Comparison of ENCODE assay signal across 20 cellular contexts in the genomic region with DNA sequence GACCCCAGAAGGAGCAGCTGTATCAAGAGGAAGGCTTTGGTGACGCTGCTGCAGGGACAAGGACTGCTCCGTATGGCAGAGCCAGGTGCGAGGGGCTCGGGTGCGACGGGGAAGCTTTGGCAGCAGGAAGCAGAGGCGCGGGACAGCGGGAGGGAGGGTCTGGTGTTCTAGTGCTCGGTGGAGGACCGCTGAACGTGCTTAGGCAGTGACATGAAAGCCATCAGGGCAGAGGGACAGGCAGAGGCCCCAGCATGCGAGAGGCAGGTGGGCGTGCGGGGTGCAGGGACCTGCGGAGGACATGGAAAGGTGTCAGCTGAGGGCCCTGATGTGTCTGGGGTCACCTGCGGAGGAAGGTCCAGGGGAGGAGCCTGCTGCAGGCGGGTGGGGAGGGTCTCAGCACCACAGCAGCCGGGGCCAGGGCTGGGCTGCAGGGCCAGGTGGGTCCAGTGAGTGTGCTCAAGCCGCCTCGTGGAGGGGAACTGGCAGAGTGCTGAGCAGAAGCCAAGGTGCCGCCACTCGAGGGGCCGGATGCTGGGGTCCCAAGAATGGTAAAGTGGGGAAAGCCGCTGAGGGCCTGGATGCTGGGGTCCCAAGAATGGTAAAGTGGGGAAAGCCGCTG. TPM values are rescaled to one million over a fixed set of nuclear protein-coding genes. Genes with fewer than 3 reads are reported as not detected.
DNase-seq lines count a peak whose midpoint lies in the region; ATAC-seq, FAIRE-seq and TF ChIP-seq lines count a peak whose summit lies in the region.
"Had no signal": no experiment of that assay in that cellular context is flagged by ENCODE, and none has a peak within 500 bp of the region (broad histone marks: within the 10 kb centered on the region; RNA-seq: fewer than 3 reads in every experiment).

No MANE protein-coding gene starts in this region.

- CTCF ChIA-PET in K562 (lab: Yijun Ruan, JAX; ENCODE audit: low intra/inter-chr PET ratio): no interaction called here

- no peak overlapping the region for H3K9ac ChIP-seq in K562 (ENCODE audit: insufficient read depth in 1 of 2, low read depth in 2 of 2, low read length in 2 of 2)

- DNase-seq in activated naive CD8-positive, alpha-beta T cell treated with anti-CD3 and anti-CD28 coated beads, Interleukin-2, amount 10 ng/mL, durations not matched to agents 7 days and 5 days: peak; percentile 35
- DNase-seq in activated naive CD8-positive, alpha-beta T cell treated with anti-CD3 and anti-CD28 coated beads for 36 hours: no peak
- DNase-seq in K562 (ENCODE audit: extremely low read depth in 1 of 4, low spot score in 3 of 4) (no peak), lower lobe of right lung (peak; percentile 38), upper lobe of right lung (peak; percentile 64), foreskin fibroblast (no peak), SK-N-DZ (ENCODE audit: low spot score) (no peak), testis (no peak)
- DNase-seq: activated T-cell treated with anti-CD3 and anti-CD28 coated beads for 4 hours; amygdala; gastrocnemius medialis; midbrain; NCI-H1092; NCI-H82; stimulated activated naive CD4-positive, alpha-beta T cell had no signal

- TF ChIP-seq CTCF in K562 (IDR thresholded peaks at IDR 0.05 in 2 of 3, conservative IDR thresholded peaks at IDR 0.05 in 1 of 3; ENCODE audit: insufficient read depth in 2 of 3, low read depth in 1 of 3, low read length in 3 of 3) (no peak), lower lobe of right lung (IDR thresholded peaks at IDR 0.05) (no peak), upper lobe of right lung (IDR thresholded peaks at IDR 0.05) (no peak), foreskin fibroblast (IDR thresholded peaks at IDR 0.05; ENCODE audit: low read depth, low read length) (no peak), testis (IDR thresholded peaks at IDR 0.05) (no peak)

- intact Hi-C loops in K562 (cut with micrococcal nuclease): no loop called here
- intact Hi-C loops in lower lobe of right lung (cut with DNase I): no loop called here
- intact Hi-C loops in upper lobe of right lung (cut with DNase I): no loop called here
- intact Hi-C loops in testis (cut with DNase I; ENCODE audit: low total_unique reads): no loop called here

- TF ChIP-seq RAD21 in K562 (CRISPR knock-in tag; conservative IDR thresholded peaks at IDR 0.05 in 1 of 2, IDR thresholded peaks at IDR 0.05 in 1 of 2): no peak

- H3K27ac ChIP-seq in K562 (ENCODE audit: extremely low read depth, low read depth, low read length): no peak overlapping the region
- no peak overlapping the region for H3K27ac ChIP-seq in lower lobe of right lung
- no peak overlapping the region for H3K27ac ChIP-seq in upper lobe of right lung
- H3K27ac ChIP-seq in testis: no peak overlapping the region
- H3K27ac ChIP-seq: gastrocnemius medialis, VCaP had no signal

- H3K9me1 ChIP-seq in K562 (ENCODE audit: control insufficient read depth, insufficient read depth, low read length): no peaks in the 10 kb centered on the region

- H3K36me3 Mint-ChIP-seq in activated naive CD8-positive, alpha-beta T cell treated with anti-CD3 and anti-CD28 coated beads, Interleukin-2, amount 10 ng/mL, durations not matched to agents 7 days and 5 days: no peaks in the 10 kb centered on the region
- no peaks in the 10 kb centered on the region for H3K36me3 Mint-ChIP-seq in activated naive CD8-positive, alpha-beta T cell treated with anti-CD3 and anti-CD28 coated beads for 36 hours

- 17% methylated on average over 25 of the region's 26 CpGs for WGBS in K562 (ENCODE audit: insufficient coverage, low coverage, missing lambda C conversion rate)
- 89 to 93% methylated on average over 26 of the region's 26 CpGs for WGBS in testis, 2 donors

- H3K4me2 ChIP-seq in K562 (ENCODE audit: insufficient read depth, low read length): no peak overlapping the region
- H3K4me2 ChIP-seq: smooth muscle cell had no signal

- no peaks in the 10 kb centered on the region for H3K27me3 Mint-ChIP-seq in activated naive CD8-positive, alpha-beta T cell treated with anti-CD3 and anti-CD28 coated beads, Interleukin-2, amount 10 ng/mL, durations not matched to agents 7 days and 5 days
- peaks cover 6% of the 10 kb centered on the region for H3K27me3 Mint-ChIP-seq in activated naive CD8-positive, alpha-beta T cell treated with anti-CD3 and anti-CD28 coated beads for 36 hours

- in situ Hi-C loops in K562 (cut with MboI): no loop called here

- H3K27me3 ChIP-seq in K562 (ENCODE audit: control insufficient read depth in 2 of 2, insufficient read depth in 2 of 2, low read length in 2 of 2) (peaks cover 30 to 69% of the 10 kb centered on the region in 2 experiments; a peak in 4 of 5 replicates), lower lobe of right lung (ENCODE audit: low read depth) (peaks cover 75% of the 10 kb centered on the region), upper lobe of right lung (peaks cover 53% of the 10 kb centered on the region), testis (no peaks in the 10 kb centered on the region)

- no peak for TF ChIP-seq POLR2A in K562 (conservative IDR thresholded peaks at IDR 0.05)
- TF ChIP-seq POLR2A in testis (IDR thresholded peaks at IDR 0.05): no peak

- H3K4me1 ChIP-seq in K562 (replicated peaks in 1 of 2; ENCODE audit: control insufficient read depth in 2 of 2, insufficient read depth in 2 of 2, low read length in 2 of 2) (peaks cover 0 to 65% of the 10 kb centered on the region in 2 experiments; a peak in 2 of 5 replicates), lower lobe of right lung (peaks cover 12% of the 10 kb centered on the region), upper lobe of right lung (no peaks in the 10 kb centered on the region), testis (peaks cover 7% of the 10 kb centered on the region)
- H3K4me1 ChIP-seq: gastrocnemius medialis had no signal

- POLR2A ChIA-PET in activated naive CD8-positive, alpha-beta T cell treated with anti-CD3 and anti-CD28 coated beads, Interleukin-2, amount 10 ng/mL, durations not matched to agents 7 days and 5 days (lab: Charles Lee): interaction anchor here (3.3 kb wide), 1 partner anchor 14 kb away, joined by 8 read pairs; no protein-coding TSS in a partner anchor
- POLR2A ChIA-PET in K562 (lab: Yijun Ruan, JAX): interaction anchor here (0.5 to 1.0 kb wide), 3 partner anchors 10 to 377 kb away, joined by 3 to 6 read pairs (median 5); no protein-coding TSS in a partner anchor

- no peaks in the 10 kb centered on the region for H3K9me3 ChIP-seq in K562 (replicated peaks; ENCODE audit: control insufficient read depth, insufficient read depth, low read depth, low read length)
- H3K9me3 ChIP-seq in lower lobe of right lung: no peaks in the 10 kb centered on the region
- no peaks in the 10 kb centered on the region for H3K9me3 ChIP-seq in upper lobe of right lung
- no peaks in the 10 kb centered on the region for H3K9me3 ChIP-seq in testis
- H3K9me3 ChIP-seq: gastrocnemius medialis had no signal

- no peaks in the 10 kb centered on the region for H3K79me2 ChIP-seq in K562 (ENCODE audit: control insufficient read depth, insufficient read depth, low read length)

- peak overlapping the region; percentile 64 for H3K27ac Mint-ChIP-seq in activated naive CD8-positive, alpha-beta T cell treated with anti-CD3 and anti-CD28 coated beads, Interleukin-2, amount 10 ng/mL, durations not matched to agents 7 days and 5 days
- no peak overlapping the region for H3K27ac Mint-ChIP-seq in activated naive CD8-positive, alpha-beta T cell treated with anti-CD3 and anti-CD28 coated beads for 36 hours

- no peak for TF ChIP-seq EP300 in K562 (IDR thresholded peaks at IDR 0.05; ENCODE audit: low read length)

- no peak overlapping the region for H3K4me3 Mint-ChIP-seq in activated naive CD8-positive, alpha-beta T cell treated with anti-CD3 and anti-CD28 coated beads, Interleukin-2, amount 10 ng/mL, durations not matched to agents 7 days and 5 days
- no peak overlapping the region for H3K4me3 Mint-ChIP-seq in activated naive CD8-positive, alpha-beta T cell treated with anti-CD3 and anti-CD28 coated beads for 36 hours

- H3K36me3 ChIP-seq in K562 (ENCODE audit: control insufficient read depth, insufficient read depth, low read length) (no peaks in the 10 kb centered on the region), lower lobe of right lung (no peaks in the 10 kb centered on the region), upper lobe of right lung (no peaks in the 10 kb centered on the region), testis (ENCODE audit: low read depth, missing control alignments) (no peaks in the 10 kb centered on the region)
- H3K36me3 ChIP-seq: gastrocnemius medialis had no signal

- peaks cover 10% of the 10 kb centered on the region for H3K4me1 Mint-ChIP-seq in activated naive CD8-positive, alpha-beta T cell treated with anti-CD3 and anti-CD28 coated beads, Interleukin-2, amount 10 ng/mL, durations not matched to agents 7 days and 5 days
- peaks cover 12% of the 10 kb centered on the region for H3K4me1 Mint-ChIP-seq in activated naive CD8-positive, alpha-beta T cell treated with anti-CD3 and anti-CD28 coated beads for 36 hours

- FAIRE-seq in K562 (lab: Jason Lieb, UNC): no peak
- FAIRE-seq: colon, RCC 7860, urothelium cell line had no signal

- no peak overlapping the region for H2AFZ ChIP-seq in K562 (ENCODE audit: low read depth, low read length)

- no peaks in the 10 kb centered on the region for H3K9me3 Mint-ChIP-seq in activated naive CD8-positive, alpha-beta T cell treated with anti-CD3 and anti-CD28 coated beads, Interleukin-2, amount 10 ng/mL, durations not matched to agents 7 days and 5 days
- no peaks in the 10 kb centered on the region for H3K9me3 Mint-ChIP-seq in activated naive CD8-positive, alpha-beta T cell treated with anti-CD3 and anti-CD28 coated beads for 36 hours

- H4K20me1 ChIP-seq in K562 (replicated peaks; ENCODE audit: control insufficient read depth, insufficient read depth, low read length): peaks cover 30% of the 10 kb centered on the region

- ATAC-seq in activated naive CD8-positive, alpha-beta T cell treated with anti-CD3 and anti-CD28 coated beads, Interleukin-2, amount 10 ng/mL, durations not matched to agents 7 days and 5 days (ENCODE audit: low read depth): no peak
- ATAC-seq in K562 (no peak), lower lobe of right lung (no peak), upper lobe of right lung (no peak)
- ATAC-seq: gastrocnemius medialis had no signal

- no TSS peak for BruUV-seq in K562 (replicated peaks; lab: Mats Ljungman, UMichigan)

- H3K4me3 ChIP-seq in K562: no peak overlapping the region
- no peak overlapping the region for H3K4me3 ChIP-seq in lower lobe of right lung
- H3K4me3 ChIP-seq in upper lobe of right lung: no peak overlapping the region
- no peak overlapping the region for H3K4me3 ChIP-seq in foreskin fibroblast (ENCODE audit: low read depth in 1 of 2, low read length in 2 of 2)
- H3K4me3 ChIP-seq in testis: no peak overlapping the region
- H3K4me3 ChIP-seq: gastrocnemius medialis, smooth muscle cell had no signal

RNA-seq across cellular contexts. Expression of a gene that starts 18.6 kb away (rescaled TPM):
- total RNA-seq in activated naive CD8-positive, alpha-beta T cell treated with anti-CD3 and anti-CD28 coated beads, Interleukin-2, amount 10 ng/mL, durations not matched to agents 7 days and 5 days: 1 to 10 TPM; 2.0 to 2.3 TPM
- 1 to 10 TPM; 2.1 to 2.4 TPM for total RNA-seq in activated naive CD8-positive, alpha-beta T cell treated with anti-CD3 and anti-CD28 coated beads for 36 hours
- total RNA-seq in K562 (2011; cell fraction: chromatin; rRNA removed; ENCODE audit: low replicate concordance): 2.7 and 4.4 TPM in 2 replicates
- 4.6 and 5.5 TPM in 2 replicates for total RNA-seq in K562 (2011; cell fraction: nucleolus; rRNA removed)
- total RNA-seq in K562 (2011; cell fraction: nucleoplasm; rRNA removed): 3.2 and 4.1 TPM in 2 replicates
- total RNA-seq in K562 (2014; rRNA removed) (4.7 and 6.7 TPM in 2 replicates), K562 (2014; rRNA removed; fragmentation: Illumina TruSeq; extraction: Trizol) (1.3 and 1.5 TPM in 2 replicates), K562 (2015; rRNA removed; fragmentation: Illumina TruSeq; extraction: Trizol) (2.1 and 2.9 TPM in 2 replicates), K562 (2021) (4.0 and 4.4 TPM in 2 replicates), lower lobe of right lung (1.1 TPM), upper lobe of right lung (1.0 TPM), testis (1 to 10 TPM; 2.3 to 3.8 TPM)
- polyA plus RNA-seq in K562 (2011; rRNA removed) (2.6 and 3.7 TPM in 2 replicates), K562 (2014; fragmentation: Illumina TruSeq; extraction: Trizol) (3.6 and 3.7 TPM in 2 replicates), K562 (2014; fragmentation: Nextera tagmentation; extraction: Ambion mirVana) (not detected), K562 (2014; rRNA removed) (5.8 and 7.3 TPM in 2 replicates), testis (ENCODE audit: insufficient read depth, low read depth, low replicate concordance) (2.6 TPM)
- polyA plus RNA-seq in K562 (2011; cell fraction: cytosol; rRNA removed): 3.0 and 6.6 TPM in 2 replicates
- 4.7 and 8.2 TPM in 2 replicates for polyA plus RNA-seq in K562 (2011; cell fraction: nucleus; rRNA removed)
- polyA plus RNA-seq in K562 (2012): 3.0 and 3.6 TPM in 2 replicates
- polyA minus RNA-seq in K562 (2011; rRNA and poly(A)+ RNA removed): 0.99 and 1.2 TPM in 2 replicates
- polyA minus RNA-seq in K562 (2011; cell fraction: cytosol; rRNA and poly(A)+ RNA removed): 0.82 and 2.1 TPM in 2 replicates
- 3.0 and 3.6 TPM in 2 replicates for polyA minus RNA-seq in K562 (2011; cell fraction: nucleus; rRNA and poly(A)+ RNA removed)
- polyA plus RNA-seq in SK-N-DZ (2014; cell fraction: cytosol; rRNA removed): 8.9 and 9.8 TPM in 2 replicates
- polyA plus RNA-seq in SK-N-DZ (2014; cell fraction: nucleus; rRNA removed): 5.0 and 7.6 TPM in 2 replicates

Comparison
In these comparisons a context has a peak if more than half of its experiments do, and no peak if none do; other contexts are left out.
1. DNase-seq: peak in activated naive CD8-positive, alpha-beta T cell treated with anti-CD3 and anti-CD28 coated beads, Interleukin-2, amount 10 ng/mL, durations not matched to agents 7 days and 5 days (single experiment), lower lobe of right lung (single experiment) and upper lobe of right lung (single experiment); none in activated naive CD8-positive, alpha-beta T cell treated with anti-CD3 and anti-CD28 coated beads for 36 hours (single experiment), K562 (0 of 4), foreskin fibroblast (0 of 2), SK-N-DZ (single experiment) and testis (single experiment).